ENCODE assay signal across 8 cellular contexts in genomic region chr9:4986291-4986690, GRCh38. TPM values are rescaled to one million over a fixed set of nuclear protein-coding genes. Genes with fewer than 3 reads are reported as not detected.
DNase-seq lines count a peak whose midpoint lies in the region; ATAC-seq and TF ChIP-seq lines count a peak whose summit lies in the region.

No MANE protein-coding gene starts in this region.

- peaks cover 16% of the 10 kb centered on the region for H3K4me1 Mint-ChIP-seq in GM23338

- H2AFZ ChIP-seq in GM23338, result no peak overlapping the region; the same call in 1 of the 2 replicates
- H2AFZ ChIP-seq in SU-DHL-6 (ENCODE audit: low read depth, low read length, severe bottlenecking), result peak overlapping the region; percentile 84

- H3K9ac ChIP-seq in SU-DHL-6 (ENCODE audit: low read length) (peak overlapping the region; percentile 67), skeletal muscle tissue (ENCODE audit: low read depth in 1 of 3, low read length in 3 of 3) (peak overlapping the region; percentile 75 to 93 (median 93))

- H3F3A ChIP-seq in GM23338 (replicated peaks; ENCODE audit: low read depth) (no peaks in the 10 kb centered on the region; the same call in 1 of the 2 replicates), SU-DHL-6 (ENCODE audit: insufficient read depth) (0 out of 2 replicates have a peak, but pooled peaks cover 3% of the 10 kb centered on the region)

- H3K9me3 Mint-ChIP-seq in GM23338, result no peaks in the 10 kb centered on the region; the same call in 2 of the 3 replicates

- H3K4me1 ChIP-seq in GM23338 (ENCODE audit: insufficient read depth), result peaks cover 17% of the 10 kb centered on the region
- H3K4me1 ChIP-seq in skeletal muscle tissue (ENCODE audit: control insufficient read depth in 3 of 3, insufficient read depth in 3 of 3, low read length in 3 of 3), result peaks cover 17 to 46% (median 26%) of the 10 kb centered on the region in 3 donors

- H3K4me3 ChIP-seq in GM23338 (peak overlapping the region; percentile 80), SU-DHL-6 (ENCODE audit: insufficient read depth, low read length, poor library complexity, severe bottlenecking) (peak overlapping the region; percentile 57), fibroblast of the aortic adventitia (ENCODE audit: low read depth, low read length) (peak overlapping the region; percentile 79), skeletal muscle tissue (ENCODE audit: low read length in 3 of 3) (peak overlapping the region; percentile 83 to 88 (median 84))

- H3K36me3 Mint-ChIP-seq in GM23338 (ENCODE audit: low read depth), result no peaks in the 10 kb centered on the region; the same call in 2 of the 3 replicates

- H3K79me2 ChIP-seq in GM23338 (replicated peaks; ENCODE audit: insufficient read depth) (peaks cover 8% of the 10 kb centered on the region), SU-DHL-6 (ENCODE audit: insufficient read depth, low read length) (no peaks in the 10 kb centered on the region)

- H3K27me3 ChIP-seq in GM23338 (ENCODE audit: insufficient read depth) (peaks cover 18% of the 10 kb centered on the region), SU-DHL-6 (ENCODE audit: low read length) (no peaks in the 10 kb centered on the region), skeletal muscle tissue (ENCODE audit: control insufficient read depth in 3 of 3, insufficient read depth in 3 of 3, low read length in 3 of 3) (no peaks in the 10 kb centered on the region)

- H3K36me3 ChIP-seq in GM23338 (ENCODE audit: insufficient read depth), result no peaks in the 10 kb centered on the region
- H3K36me3 ChIP-seq in SU-DHL-6 (ENCODE audit: low read length), result no peaks in the 10 kb centered on the region
- no peaks in the 10 kb centered on the region for H3K36me3 ChIP-seq in skeletal muscle tissue (ENCODE audit: control insufficient read depth in 3 of 3, insufficient read depth in 3 of 3, low read length in 3 of 3)

- H3K27me3 Mint-ChIP-seq in GM23338 (ENCODE audit: insufficient read depth, low read depth, poor library complexity), result peaks cover 12% of the 10 kb centered on the region

- DNase-seq in GM23338 (ENCODE audit: low spot score), result no peak
- peak; percentile 46 for DNase-seq in fibroblast of the aortic adventitia (ENCODE audit: low read depth)
- DNase-seq in stimulated activated CD4-positive, alpha-beta T cell treated with anti-CD3 and anti-CD28 coated beads, Interleukin-12 subunit alpha, Interleukin-12 subunit beta, amount 100 ng/mL, for 4 hours, result no peak
- DNase-seq in NCI-H2081 treated with DMSO at 0.1 percent for 48 hours (lab: John Stamatoyannopoulos, UW), result no peak
- DNase-seq in SHP77 treated with DMSO at 0.1 percent for 48 hours (lab: John Stamatoyannopoulos, UW), result no peak

- no peak overlapping the region for H3K27ac Mint-ChIP-seq in GM23338

- ATAC-seq in GM23338, result no peak
- ATAC-seq in HG03039 (IDR thresholded peaks at IDR 0.05; ENCODE audit: unreplicated experiment), result no peak

- H3K4me2 ChIP-seq in GM23338, result peak overlapping the region; percentile 96
- peak overlapping the region; percentile 70 for H3K4me2 ChIP-seq in SU-DHL-6 (ENCODE audit: low read depth, low read length, poor library complexity, severe bottlenecking)

- H3K4me3 Mint-ChIP-seq in GM23338, result peak overlapping the region; percentile 72

- H3K9me2 ChIP-seq in GM23338 (ENCODE audit: insufficient read depth), result no peaks in the 10 kb centered on the region
- H3K9me2 ChIP-seq in SU-DHL-6 (replicated peaks; ENCODE audit: insufficient read depth, low read length), result no peaks in the 10 kb centered on the region

- H4K20me1 ChIP-seq in GM23338 (replicated peaks; ENCODE audit: insufficient read depth) (no peaks in the 10 kb centered on the region; the same call in 1 of the 2 replicates), SU-DHL-6 (ENCODE audit: low read depth, low read length) (no peaks in the 10 kb centered on the region)

- no peak overlapping the region for H3K27ac ChIP-seq in GM23338 (ENCODE audit: low read depth)
- H3K27ac ChIP-seq in SU-DHL-6 (ENCODE audit: low read depth, low read length), result no peak overlapping the region
- H3K27ac ChIP-seq in skeletal muscle tissue (ENCODE audit: low read depth, low read length), result peak overlapping the region; percentile 97

- no peaks in the 10 kb centered on the region for H3K9me3 ChIP-seq in SU-DHL-6 (ENCODE audit: insufficient read depth, low read length)
- no peaks in the 10 kb centered on the region for H3K9me3 ChIP-seq in skeletal muscle tissue (ENCODE audit: control insufficient read depth in 3 of 3, low read length in 3 of 3)

- no peak for TF ChIP-seq CTCF in GM23338 (conservative IDR thresholded peaks at IDR 0.05; ENCODE audit: low read depth in 2 of 2)
- no peak for TF ChIP-seq CTCF in SU-DHL-6 (IDR thresholded peaks at IDR 0.05; ENCODE audit: insufficient read depth, low read length, poor library complexity, severe bottlenecking)
- no peak for TF ChIP-seq CTCF in fibroblast of the aortic adventitia (IDR thresholded peaks at IDR 0.05; ENCODE audit: insufficient read depth, low read length)

TF ChIP-seq in GM23338, 12 proteins besides CTCF, POLR2A, EP300 and RAD21:
- no peak for TF ChIP-seq CREB1 (CRISPR knock-in tag; IDR thresholded peaks at IDR 0.05; ENCODE audit: low read depth)
- no peak for TF ChIP-seq ETS1 (IDR thresholded peaks at IDR 0.05)
- no peak for TF ChIP-seq STAT1 (IDR thresholded peaks at IDR 0.05; ENCODE audit: unreplicated experiment)
- no peak for TF ChIP-seq EZH2 (IDR thresholded peaks at IDR 0.05; ENCODE audit: low read depth, unreplicated experiment)
- TF ChIP-seq NANOG (IDR thresholded peaks at IDR 0.05; ENCODE audit: borderline replicate concordance), result no peak
- TF ChIP-seq EZH2phosphoT487 (IDR thresholded peaks at IDR 0.05; ENCODE audit: unreplicated experiment), result no peak

RNA-seq across cellular contexts. Expression of gene JAK2, which starts 1.2 kb away (rescaled TPM):
- total RNA-seq in GM23338 (2014; rRNA removed; shearing (Covaris generic)), result 1.5 and 3.0 TPM in 2 replicates
- 0.52 and 1.1 TPM in 2 replicates for polyA plus RNA-seq in GM23338 (2016; fragmentation: Nextera tagmentation; extraction: Ambion mirVana)
- 13.2 and 19.2 TPM in 2 replicates for total RNA-seq in fibroblast of the aortic adventitia (ENCODE audit: low replicate concordance)
- 14.6 TPM for total RNA-seq in skeletal muscle tissue
